1 cellular context compared by ENCODE assay signal in genomic region chr1:156619582-156619955, GRCh38.
TF ChIP-seq lines count a peak whose summit lies in the region.

No MANE protein-coding gene starts in this region.

TF ChIP-seq in HepG2, 621 proteins besides CTCF, POLR2A, EP300 and RAD21:
- TF ChIP-seq, protein P1, sequence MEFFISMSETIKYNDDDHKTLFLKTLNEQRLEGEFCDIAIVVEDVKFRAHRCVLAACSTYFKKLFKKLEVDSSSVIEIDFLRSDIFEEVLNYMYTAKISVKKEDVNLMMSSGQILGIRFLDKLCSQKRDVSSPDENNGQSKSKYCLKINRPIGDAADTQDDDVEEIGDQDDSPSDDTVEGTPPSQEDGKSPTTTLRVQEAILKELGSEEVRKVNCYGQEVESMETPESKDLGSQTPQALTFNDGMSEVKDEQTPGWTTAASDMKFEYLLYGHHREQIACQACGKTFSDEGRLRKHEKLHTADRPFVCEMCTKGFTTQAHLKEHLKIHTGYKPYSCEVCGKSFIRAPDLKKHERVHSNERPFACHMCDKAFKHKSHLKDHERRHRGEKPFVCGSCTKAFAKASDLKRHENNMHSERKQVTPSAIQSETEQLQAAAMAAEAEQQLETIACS (CRISPR knock-in tag; IDR thresholded peaks at IDR 0.05): no peak
- TF ChIP-seq ZNF644 (CRISPR knock-in tag; IDR thresholded peaks at IDR 0.05; ENCODE audit: low read depth): no peak
TF ChIP-seq in HepG2: peak in this region for 0.
